In genomic region chr5:127933348-127933747, GRCh38 we compare ENCODE assay signal across 17 cellular contexts.
A peak's percentile ranks its signal among the peaks of the same experiment; 100 is the strongest.
DNase-seq lines count a peak whose midpoint lies in the region; ATAC-seq, FAIRE-seq and TF ChIP-seq lines count a peak whose summit lies in the region.
"Had no signal": no experiment of that assay in that cellular context is flagged by ENCODE, and none has a peak within 500 bp of the region (broad histone marks: within the 10 kb centered on the region; RNA-seq: fewer than 3 reads in every experiment).

No MANE protein-coding gene starts in this region.

- CTCF ChIA-PET in A549 (lab: Yijun Ruan, JAX) (interaction anchor here (0.9 kb wide), 1 partner anchor 23 kb away, joined by 3 read pairs; no protein-coding TSS in a partner anchor), Calu3 (lab: Charles Lee) (no interaction called here)

- H3K4me1 ChIP-seq in A549, result peaks cover 48% of the 10 kb centered on the region

- no peak for ATAC-seq in A549
- no peak for ATAC-seq in natural killer cell treated with Interleukin-12 subunit alpha and Interleukin-12 subunit beta and Interleukin-15 and Interleukin-18, amount 100 ng/mL, for 72 hours
- no peak for ATAC-seq in left lobe of liver
- ATAC-seq: GM23338, HepG2 had no signal

- POLR2A ChIA-PET in A549 (lab: Yijun Ruan, JAX), result no interaction called here

- no peak overlapping the region; the same call in 2 of the 3 replicates for H3K4me2 ChIP-seq in A549
- H3K4me2 ChIP-seq: GM23338 had no signal

- no peak for FAIRE-seq in A549 (lab: Jason Lieb, UNC)
- FAIRE-seq: G401.6, GM12891, H54, HepG2 had no signal

- 74% methylated on average over 5 of the region's 5 CpGs for WGBS in A549 (ENCODE audit: missing lambda C conversion rate)

- no peaks in the 10 kb centered on the region; the same call in 2 of the 3 replicates for H3K9me3 ChIP-seq in A549

- TF ChIP-seq CTCF in A549 (IDR thresholded peaks at IDR 0.05) (no peak), Calu3 (IDR thresholded peaks at IDR 0.05; ENCODE audit: unreplicated experiment) (no peak)

- intact Hi-C loops in Calu3 (cut with micrococcal nuclease; ENCODE audit: unreplicated experiment), result no loop called here

- TF ChIP-seq RAD21 in A549 (conservative IDR thresholded peaks at IDR 0.05 in 1 of 2, IDR thresholded peaks at IDR 0.05 in 1 of 2), result no peak

- no peak for TF ChIP-seq POLR2A in A549 (IDR thresholded peaks at IDR 0.05; ENCODE audit: low read length)

- H3K4me1 Mint-ChIP-seq in Calu3 (ENCODE audit: low read depth, unreplicated experiment), result peaks cover 92% of the 10 kb centered on the region
- peaks cover 8 to 11% of the 10 kb centered on the region in 2 donors for H3K4me1 Mint-ChIP-seq in natural killer cell treated with Interleukin-12 subunit alpha and Interleukin-12 subunit beta and Interleukin-15 and Interleukin-18, amount 100 ng/mL, for 72 hours (ENCODE audit: low read depth in 2 of 2)

- peaks cover 33% of the 10 kb centered on the region for H3K36me3 Mint-ChIP-seq in Calu3 (ENCODE audit: insufficient read depth, unreplicated experiment)
- no peaks in the 10 kb centered on the region for H3K36me3 Mint-ChIP-seq in natural killer cell treated with Interleukin-12 subunit alpha and Interleukin-12 subunit beta and Interleukin-15 and Interleukin-18, amount 100 ng/mL, for 72 hours
- H3K36me3 Mint-ChIP-seq: IgD-negative memory B cell had no signal

- H3K4me3 Mint-ChIP-seq in Calu3 (ENCODE audit: low read depth, unreplicated experiment), result no peak overlapping the region
- no peak overlapping the region for H3K4me3 Mint-ChIP-seq in natural killer cell treated with Interleukin-12 subunit alpha and Interleukin-12 subunit beta and Interleukin-15 and Interleukin-18, amount 100 ng/mL, for 72 hours
- H3K4me3 Mint-ChIP-seq: CD4-positive, alpha-beta T cell; GM23338; IgD-negative memory B cell had no signal

- no TSS peak for BruUV-seq in Calu3 (replicated peaks; lab: Mats Ljungman, UMichigan)

- H3K4me3 ChIP-seq in A549, result no peak overlapping the region
- H3K4me3 ChIP-seq: GM23338 had no signal

- peaks cover 5% of the 10 kb centered on the region for H3K9me3 Mint-ChIP-seq in Calu3 (ENCODE audit: low read depth, unreplicated experiment)
- H3K9me3 Mint-ChIP-seq in natural killer cell treated with Interleukin-12 subunit alpha and Interleukin-12 subunit beta and Interleukin-15 and Interleukin-18, amount 100 ng/mL, for 72 hours, result no peaks in the 10 kb centered on the region
- H3K9me3 Mint-ChIP-seq: CD4-positive, alpha-beta T cell; GM23338; IgD-negative memory B cell had no signal

- DNase-seq in A549 (ENCODE audit: low read depth in 1 of 2, low spot score in 1 of 2), result no peak
- DNase-seq in Calu3, result no peak
- peak; percentile 45 for DNase-seq in kidney glomerular epithelial cell (lab: John Stamatoyannopoulos, UW)
- peak; percentile 69 for DNase-seq in renal cortical epithelial cell (ENCODE audit: low read depth)
- no peak for DNase-seq in natural killer cell treated with Interleukin-12 subunit alpha and Interleukin-12 subunit beta and Interleukin-15 and Interleukin-18, amount 100 ng/mL, for 72 hours (ENCODE audit: low spot score)
- no peak for DNase-seq in left lobe of liver (ENCODE audit: low spot score)
- DNase-seq: AML-193; CD4-positive, alpha-beta T cell; HCEC 1CT; KBM-7 had no signal

- TF ChIP-seq EP300 in A549 (IDR thresholded peaks at IDR 0.05), result no peak

- H3K27ac ChIP-seq in A549, result peak overlapping the region; percentile 76 to 87
- H3K27ac ChIP-seq: C4-2B had no signal

- H3K27me3 Mint-ChIP-seq in Calu3 (ENCODE audit: unreplicated experiment), result no peaks in the 10 kb centered on the region
- peaks cover 0 to 2% of the 10 kb centered on the region in 2 donors for H3K27me3 Mint-ChIP-seq in natural killer cell treated with Interleukin-12 subunit alpha and Interleukin-12 subunit beta and Interleukin-15 and Interleukin-18, amount 100 ng/mL, for 72 hours
- H3K27me3 Mint-ChIP-seq: CD4-positive, alpha-beta T cell; IgD-negative memory B cell had no signal

- peak overlapping the region; percentile 20 for H3K27ac Mint-ChIP-seq in Calu3 (ENCODE audit: unreplicated experiment)
- no peak overlapping the region for H3K27ac Mint-ChIP-seq in natural killer cell treated with Interleukin-12 subunit alpha and Interleukin-12 subunit beta and Interleukin-15 and Interleukin-18, amount 100 ng/mL, for 72 hours
- H3K27ac Mint-ChIP-seq: CD4-positive, alpha-beta T cell; GM23338; IgD-negative memory B cell had no signal

TF ChIP-seq in A549, 52 proteins besides CTCF, POLR2A, EP300 and RAD21:
- TF ChIP-seq REST (IDR thresholded peaks at IDR 0.05) (no peak), EHF (CRISPR knock-in tag; IDR thresholded peaks at IDR 0.05) (no peak), FOXS1 (CRISPR knock-in tag; IDR thresholded peaks at IDR 0.05) (no peak), CBX8 (IDR thresholded peaks at IDR 0.05) (no peak), GATA3 (IDR thresholded peaks at IDR 0.05; ENCODE audit: borderline replicate concordance) (no peak), JUN (IDR thresholded peaks at IDR 0.05) (no peak), NR3C1 (IDR thresholded peaks at IDR 0.05) (no peak), BHLHE40 (IDR thresholded peaks at IDR 0.05; ENCODE audit: low read depth, low read length) (no peak), HDAC2 (IDR thresholded peaks at IDR 0.05) (no peak), MAFK (IDR thresholded peaks at IDR 0.05; ENCODE audit: partially characterized antibody) (no peak), HOXA7 (CRISPR knock-in tag; IDR thresholded peaks at IDR 0.05) (no peak), CHD2 (IDR thresholded peaks at IDR 0.05; ENCODE audit: low read length, partially characterized antibody) (no peak), KDM5A (IDR thresholded peaks at IDR 0.05) (no peak), CHD4 (IDR thresholded peaks at IDR 0.05; ENCODE audit: borderline replicate concordance) (no peak), E2F6 (IDR thresholded peaks at IDR 0.05; ENCODE audit: borderline replicate concordance, low read depth) (no peak)

Comparison
In these comparisons a context has a peak if more than half of its experiments do, and no peak if none do; other contexts are left out.
1. DNase-seq: peak in kidney glomerular epithelial cell (single experiment) and renal cortical epithelial cell (single experiment); none in A549 (0 of 2), Calu3 (single experiment), natural killer cell treated with Interleukin-12 subunit alpha and Interleukin-12 subunit beta and Interleukin-15 and Interleukin-18, amount 100 ng/mL, for 72 hours (single experiment) and left lobe of liver (single experiment).